ENCODE assay signal across 9 cellular contexts in genomic region chr9:71680189-71680983, GRCh38.
DNase-seq lines count a peak whose midpoint lies in the region; ATAC-seq and TF ChIP-seq lines count a peak whose summit lies in the region.
"Had no signal": no experiment of that assay in that cellular context is flagged by ENCODE, and none has a peak within 500 bp of the region (broad histone marks: within the 10 kb centered on the region; RNA-seq: fewer than 3 reads in every experiment).

No MANE protein-coding gene starts in this region.

- DNase-seq in mammary epithelial cell (peak; percentile 64), mesendoderm (peak; percentile 29), T1000 (lab: John Stamatoyannopoulos, UW) (no peak), RPMI8226 (no peak), NCI-H524 treated with DMSO at 0.1 percent for 48 hours (lab: John Stamatoyannopoulos, UW) (no peak)
- DNase-seq: stimulated activated CD4-positive, alpha-beta T cell treated with anti-CD3 and anti-CD28 coated beads, Interleukin-12 subunit alpha, Interleukin-12 subunit beta, amount 100 ng/mL, for 4 hours had no signal

- no TSS peak for BruUV-seq in mammary epithelial cell (replicated peaks; lab: Mats Ljungman, UMichigan)

- no peaks in the 10 kb centered on the region for H3K9me2 ChIP-seq in DOHH2 (replicated peaks; ENCODE audit: control insufficient read depth, low read length)

- no peaks in the 10 kb centered on the region for H3K79me1 ChIP-seq in mesendoderm (ENCODE audit: low read length)

- H3K23ac ChIP-seq in mesendoderm (ENCODE audit: low read length): no peak overlapping the region

- H3K4me1 ChIP-seq in DOHH2 (ENCODE audit: control insufficient read depth, low read length) (peaks cover 48% of the 10 kb centered on the region), mammary epithelial cell (ENCODE audit: insufficient read depth, low read length) (peaks cover 61% of the 10 kb centered on the region), mesendoderm (ENCODE audit: control insufficient read depth, low read depth, low read length) (no peaks in the 10 kb centered on the region)

- intact Hi-C loops in mammary epithelial cell (cut with micrococcal nuclease): loop anchor here (5.0 to 10.0 kb wide), 4 partner anchors 37 to 236 kb away; partner anchors contain the start of genes ABHD17B and C9orf85

- no peak overlapping the region for H2AFZ ChIP-seq in mammary epithelial cell (ENCODE audit: low read depth, low read length)

- CTCF ChIA-PET in mammary epithelial cell (lab: Charles Lee; ENCODE audit: low non-redundant PET): interaction anchor here (0.5 kb wide), 1 partner anchor 385 kb away, joined by 7 read pairs; no protein-coding TSS in a partner anchor

- WGBS in mammary epithelial cell (ENCODE audit: low coverage, missing lambda C conversion rate): 27% methylated on average over 5 of the region's 5 CpGs
- WGBS in mesendoderm (ENCODE audit: extremely low coverage, insufficient coverage, low lambda C conversion rate): no CpG with 5 or more reads among the region's 5 CpGs

- H3K79me2 ChIP-seq in DOHH2 (ENCODE audit: control insufficient read depth, low read length) (no peaks in the 10 kb centered on the region), mammary epithelial cell (ENCODE audit: insufficient read depth, low read length) (no peaks in the 10 kb centered on the region), mesendoderm (ENCODE audit: control insufficient read depth, insufficient read depth, low read length) (no peaks in the 10 kb centered on the region)

- H2BK5ac ChIP-seq in mesendoderm (ENCODE audit: low read length): no peak overlapping the region

- H2BK15ac ChIP-seq in mesendoderm (replicated peaks; ENCODE audit: low read depth): no peak overlapping the region

- no peak overlapping the region for H4K5ac ChIP-seq in mesendoderm (ENCODE audit: low read length)

- H3K27me3 ChIP-seq in DOHH2 (ENCODE audit: control insufficient read depth, low read length) (no peaks in the 10 kb centered on the region), mammary epithelial cell (ENCODE audit: insufficient read depth, low read length) (no peaks in the 10 kb centered on the region), mesendoderm (ENCODE audit: insufficient read depth, low read length, poor library complexity) (no peaks in the 10 kb centered on the region)

- no peak overlapping the region for H3K56ac ChIP-seq in mesendoderm (ENCODE audit: low read length)

- no peaks in the 10 kb centered on the region for H3K9me3 ChIP-seq in DOHH2 (ENCODE audit: control insufficient read depth, insufficient read depth, low read length)
- H3K9me3 ChIP-seq in mammary epithelial cell (replicated peaks; ENCODE audit: insufficient read depth, low read length): no peaks in the 10 kb centered on the region

- in situ Hi-C loops in mammary epithelial cell (cut with MboI; ENCODE audit: low sequenced_read_pairs in 2 of 2): no loop called here

- H3K4me3 ChIP-seq in DOHH2 (ENCODE audit: low read length) (no peak overlapping the region), mammary epithelial cell (replicated peaks in 1 of 3; ENCODE audit: insufficient read depth in 1 of 3, low read depth in 2 of 3, low read length in 3 of 3) (no peak overlapping the region), mesendoderm (ENCODE audit: low read length) (no peak overlapping the region)

- no peaks in the 10 kb centered on the region for H3K36me3 ChIP-seq in DOHH2 (ENCODE audit: control insufficient read depth, low read length)
- H3K36me3 ChIP-seq in mammary epithelial cell (ENCODE audit: insufficient read depth, low read length): no peaks in the 10 kb centered on the region
- no peaks in the 10 kb centered on the region for H3K36me3 ChIP-seq in mesendoderm (ENCODE audit: control insufficient read depth, insufficient read depth, low read length)

- H3K4ac ChIP-seq in mesendoderm (ENCODE audit: low read depth, low read length): no peak overlapping the region

- peak; percentile 42 for ATAC-seq in HG03378 (IDR thresholded peaks at IDR 0.05; ENCODE audit: unreplicated experiment)
- no peak for ATAC-seq in HG03196 (IDR thresholded peaks at IDR 0.05; ENCODE audit: unreplicated experiment)

- H3K27ac ChIP-seq in DOHH2 (ENCODE audit: low read depth, low read length) (peak overlapping the region; percentile 30), mammary epithelial cell (ENCODE audit: insufficient read depth, low read depth, low read length) (peak overlapping the region; percentile 54), mesendoderm (ENCODE audit: low read depth, low read length) (no peak overlapping the region)

- no peaks in the 10 kb centered on the region for H3F3A ChIP-seq in DOHH2 (ENCODE audit: control insufficient read depth, insufficient read depth)

- dilution Hi-C loops in mammary epithelial cell (cut with HindIII; ENCODE audit: low sequenced_read_pairs): no loop called here

- H3K9ac ChIP-seq in mammary epithelial cell (ENCODE audit: insufficient read depth, low read length) (no peak overlapping the region), mesendoderm (ENCODE audit: low read length) (no peak overlapping the region)

- peak overlapping the region; percentile 45 for H2BK120ac ChIP-seq in mesendoderm (ENCODE audit: low read depth, low read length)

- no peak overlapping the region for H2AK5ac ChIP-seq in mesendoderm (ENCODE audit: low read length)

- H4K8ac ChIP-seq in mesendoderm (ENCODE audit: low read depth, low read length): no peak overlapping the region

- no peak overlapping the region for H3K18ac ChIP-seq in mesendoderm (ENCODE audit: low read length)

- peak overlapping the region; percentile 55 for H3K4me2 ChIP-seq in DOHH2 (ENCODE audit: low read length)
- H3K4me2 ChIP-seq in mammary epithelial cell (ENCODE audit: insufficient read depth, low read depth, low read length): peak overlapping the region; percentile 54
- H3K4me2 ChIP-seq in mesendoderm (ENCODE audit: low read length): no peak overlapping the region

- TF ChIP-seq CTCF in DOHH2 (IDR thresholded peaks at IDR 0.05; ENCODE audit: low read depth, low read length, poor library complexity, severe bottlenecking) (no peak), mammary epithelial cell (conservative IDR thresholded peaks at IDR 0.05 in 1 of 2, IDR thresholded peaks at IDR 0.05 in 1 of 2; ENCODE audit: extremely low read depth in 1 of 2, insufficient read depth in 1 of 2, low read depth in 1 of 2, low read length in 2 of 2) (no peak)

- no peaks in the 10 kb centered on the region for H4K20me1 ChIP-seq in DOHH2 (ENCODE audit: control insufficient read depth, insufficient read depth, low read depth, low read length)
- no peaks in the 10 kb centered on the region for H4K20me1 ChIP-seq in mammary epithelial cell (ENCODE audit: insufficient read depth, low read length)

Comparison
In these comparisons a context has a peak if more than half of its experiments do, and no peak if none do; other contexts are left out.
1. DNase-seq: peak in mammary epithelial cell (single experiment) and mesendoderm (single experiment); none in T1000 (single experiment), RPMI8226 (single experiment) and NCI-H524 treated with DMSO at 0.1 percent for 48 hours (single experiment).